Comparison of ENCODE assay signal across 14 cellular contexts in genomic region chr1:111199329-111199728, GRCh38. TPM values are rescaled to one million over a fixed set of nuclear protein-coding genes. Genes with fewer than 3 reads are reported as not detected.
A peak's percentile ranks its signal among the peaks of the same experiment; 100 is the strongest.
DNase-seq lines count a peak whose midpoint lies in the region; ATAC-seq and TF ChIP-seq lines count a peak whose summit lies in the region.
"Had no signal": no experiment of that assay in that cellular context is flagged by ENCODE, and none has a peak within 500 bp of the region (broad histone marks: within the 10 kb centered on the region; RNA-seq: fewer than 3 reads in every experiment).

No MANE protein-coding gene starts in this region.

- ATAC-seq in CD4-positive, CD25-positive, alpha-beta regulatory T cell (ENCODE audit: low read depth in 2 of 2): peak in 1 of 2 donors; percentile 21
- no peak for ATAC-seq in activated naive CD8-positive, alpha-beta T cell treated with anti-CD3 and anti-CD28 coated beads, Interleukin-2, amount 50 U/mL, for 24 hours
- ATAC-seq in HG03045 (IDR thresholded peaks at IDR 0.05; ENCODE audit: unreplicated experiment) (no peak), HG03378 (IDR thresholded peaks at IDR 0.05; ENCODE audit: unreplicated experiment) (no peak)
- ATAC-seq: foreskin keratinocyte had no signal

- H3K4me1 Mint-ChIP-seq in CD4-positive, CD25-positive, alpha-beta regulatory T cell: peaks cover 17 to 86% (median 61%) of the 10 kb centered on the region in 4 donors
- peaks cover 52 to 79% (median 79%) of the 10 kb centered on the region in 3 donors for H3K4me1 Mint-ChIP-seq in IgD-negative memory B cell
- peaks cover 74% of the 10 kb centered on the region for H3K4me1 Mint-ChIP-seq in activated naive CD8-positive, alpha-beta T cell treated with anti-CD3 and anti-CD28 coated beads, Interleukin-2, amount 50 U/mL, for 24 hours
- peaks cover 10% of the 10 kb centered on the region for H3K4me1 Mint-ChIP-seq in HFFc6 (ENCODE audit: low read depth)

- peaks cover 39% of the 10 kb centered on the region for H3K36me3 ChIP-seq in CD4-positive, CD25-positive, alpha-beta regulatory T cell (ENCODE audit: control insufficient read depth, insufficient read depth, low read length)
- H3K36me3 ChIP-seq in neutrophil: peaks cover 48% of the 10 kb centered on the region

- H3K4me3 Mint-ChIP-seq in CD4-positive, CD25-positive, alpha-beta regulatory T cell: peak overlapping the region; percentile 95 to 98 (median 98)
- H3K4me3 Mint-ChIP-seq in IgD-negative memory B cell (peak overlapping the region; percentile 82 to 94 (median 86)), HFFc6 (no peak overlapping the region)
- H3K4me3 Mint-ChIP-seq in activated naive CD8-positive, alpha-beta T cell treated with anti-CD3 and anti-CD28 coated beads, Interleukin-2, amount 50 U/mL, for 24 hours: peak overlapping the region; percentile 96

- H3K4me3 ChIP-seq in CD4-positive, CD25-positive, alpha-beta regulatory T cell (ENCODE audit: low read depth, low read length): peak overlapping the region; percentile 99
- no peak overlapping the region for H3K4me3 ChIP-seq in neutrophil (ENCODE audit: low read depth in 1 of 2, low read length in 1 of 2)

- H3K9me3 ChIP-seq in CD4-positive, CD25-positive, alpha-beta regulatory T cell (ENCODE audit: control insufficient read depth in 2 of 2, low read length in 2 of 2): no peaks in the 10 kb centered on the region
- H3K9me3 ChIP-seq in neutrophil: no peaks in the 10 kb centered on the region
- H3K9me3 ChIP-seq: tibial artery had no signal

- H3K27ac ChIP-seq in CD4-positive, CD25-positive, alpha-beta regulatory T cell (ENCODE audit: insufficient read depth, low read length, poor library complexity, severe bottlenecking): peak overlapping the region; percentile 90
- peak overlapping the region; percentile 99 for H3K27ac ChIP-seq in neutrophil
- H3K27ac ChIP-seq: foreskin keratinocyte, tibial artery had no signal

- H3K27ac Mint-ChIP-seq in CD4-positive, CD25-positive, alpha-beta regulatory T cell: peak overlapping the region; percentile 95 to 99 (median 96)
- H3K27ac Mint-ChIP-seq in IgD-negative memory B cell: peak overlapping the region; percentile 83 to 95 (median 90)
- H3K27ac Mint-ChIP-seq in activated naive CD8-positive, alpha-beta T cell treated with anti-CD3 and anti-CD28 coated beads, Interleukin-2, amount 50 U/mL, for 24 hours: peak overlapping the region; percentile 95
- no peak overlapping the region for H3K27ac Mint-ChIP-seq in HFFc6

- peaks cover 99% of the 10 kb centered on the region for H3K4me1 ChIP-seq in CD4-positive, CD25-positive, alpha-beta regulatory T cell (ENCODE audit: control insufficient read depth, insufficient read depth, low read length, poor library complexity, severe bottlenecking)
- H3K4me1 ChIP-seq in neutrophil (ENCODE audit: control insufficient read depth in 1 of 2, insufficient read depth in 1 of 2, low read depth in 1 of 2, low read length in 1 of 2): peaks cover 46 to 52% of the 10 kb centered on the region in 2 experiments

- H3K9me3 Mint-ChIP-seq in CD4-positive, CD25-positive, alpha-beta regulatory T cell: peaks cover 0 to 1% (median 0%) of the 10 kb centered on the region in 7 donors
- H3K9me3 Mint-ChIP-seq in IgD-negative memory B cell: no peaks in the 10 kb centered on the region
- H3K9me3 Mint-ChIP-seq in activated naive CD8-positive, alpha-beta T cell treated with anti-CD3 and anti-CD28 coated beads, Interleukin-2, amount 50 U/mL, for 24 hours: no peaks in the 10 kb centered on the region
- no peaks in the 10 kb centered on the region for H3K9me3 Mint-ChIP-seq in HFFc6

- peaks cover 52% of the 10 kb centered on the region for H3K36me3 Mint-ChIP-seq in CD4-positive, CD25-positive, alpha-beta regulatory T cell
- H3K36me3 Mint-ChIP-seq in IgD-negative memory B cell (peaks cover 6% of the 10 kb centered on the region), HFFc6 (ENCODE audit: low read depth) (no peaks in the 10 kb centered on the region)
- peaks cover 59% of the 10 kb centered on the region for H3K36me3 Mint-ChIP-seq in activated naive CD8-positive, alpha-beta T cell treated with anti-CD3 and anti-CD28 coated beads, Interleukin-2, amount 50 U/mL, for 24 hours (ENCODE audit: low read depth)

- H3K27me3 Mint-ChIP-seq in CD4-positive, CD25-positive, alpha-beta regulatory T cell: no peaks in the 10 kb centered on the region
- H3K27me3 Mint-ChIP-seq in IgD-negative memory B cell: peaks cover 1% of the 10 kb centered on the region
- H3K27me3 Mint-ChIP-seq in activated naive CD8-positive, alpha-beta T cell treated with anti-CD3 and anti-CD28 coated beads, Interleukin-2, amount 50 U/mL, for 24 hours: no peaks in the 10 kb centered on the region
- peaks cover 1% of the 10 kb centered on the region for H3K27me3 Mint-ChIP-seq in HFFc6 (ENCODE audit: insufficient read depth)

- TF ChIP-seq CTCF in neutrophil (IDR thresholded peaks at IDR 0.05): no peak
- no peak for TF ChIP-seq CTCF in HFFc6 (IDR thresholded peaks at IDR 0.05)

- peak in 1 of 3 donors; percentile 57 for DNase-seq in CD4-positive, CD25-positive, alpha-beta regulatory T cell
- DNase-seq in activated naive CD8-positive, alpha-beta T cell treated with anti-CD3 and anti-CD28 coated beads, Interleukin-2, amount 50 U/mL, for 24 hours: no peak
- DNase-seq in GDM1 (lab: John Stamatoyannopoulos, UW) (no peak), HFFc6 (no peak)
- DNase-seq: foreskin keratinocyte, NCI-H1436 had no signal

- H3K27me3 ChIP-seq in CD4-positive, CD25-positive, alpha-beta regulatory T cell (ENCODE audit: control insufficient read depth, insufficient read depth, low read length): no peaks in the 10 kb centered on the region
- H3K27me3 ChIP-seq in neutrophil: no peaks in the 10 kb centered on the region
- H3K27me3 ChIP-seq: foreskin keratinocyte had no signal

RNA-seq across cellular contexts. Expression of gene DENND2D, which starts 1.1 kb away (rescaled TPM):
- 83.8 TPM for total RNA-seq in CD4-positive, CD25-positive, alpha-beta regulatory T cell
- polyA plus RNA-seq in CD4-positive, CD25-positive, alpha-beta regulatory T cell: 100 to 1,000 TPM in 3 of 4 donors, 10 to 100 TPM in 1; 85.6 to 196 (median 119) TPM
- polyA plus RNA-seq in IgD-negative memory B cell: 107 TPM
- 1 to 10 TPM in 5 of 6 experiments, under 1 TPM in 1; 0.92 to 4.0 (median 3.7) TPM for total RNA-seq in HFFc6 (2021; fragmentation: NEBNext Ultra II Directional; extraction: Animal tissue kit (Norgen Biotek cat#: 25700))
- total RNA-seq: HT1080, osteocyte had no signal

RNA-seq across cellular contexts. Expression of gene CHI3L2, which starts 28.2 kb away (rescaled TPM):
- 5.0 TPM for total RNA-seq in CD4-positive, CD25-positive, alpha-beta regulatory T cell
- polyA plus RNA-seq in CD4-positive, CD25-positive, alpha-beta regulatory T cell: 10 to 100 TPM in 2 of 4 donors, 1 to 10 TPM in 2; 7.6 to 15.8 (median 12.5) TPM
- 14.4 TPM for polyA plus RNA-seq in IgD-negative memory B cell
- under 1 TPM in 3 of 6 experiments, not detected in 3; 0.35 to 0.64 (median 0.57) TPM for total RNA-seq in HFFc6 (2021; fragmentation: NEBNext Ultra II Directional; extraction: Animal tissue kit (Norgen Biotek cat#: 25700))
- total RNA-seq: chondrocyte, osteocyte had no signal

RNA-seq across cellular contexts. Expression of gene CEPT1, which starts 59.3 kb away (rescaled TPM):
- 22.6 TPM for total RNA-seq in CD4-positive, CD25-positive, alpha-beta regulatory T cell
- 10 to 100 TPM; 19.9 to 37.5 (median 27.7) TPM for polyA plus RNA-seq in CD4-positive, CD25-positive, alpha-beta regulatory T cell
- polyA plus RNA-seq in IgD-negative memory B cell: 47.4 TPM
- 10 to 100 TPM; 26.5 to 38.9 (median 33.5) TPM for total RNA-seq in HFFc6 (2021; fragmentation: NEBNext Ultra II Directional; extraction: Animal tissue kit (Norgen Biotek cat#: 25700))

RNA-seq across cellular contexts. Expression of gene DRAM2, which starts 59.4 kb away (rescaled TPM):
- 37.2 TPM for total RNA-seq in CD4-positive, CD25-positive, alpha-beta regulatory T cell
- polyA plus RNA-seq in CD4-positive, CD25-positive, alpha-beta regulatory T cell: 100 to 1,000 TPM in 1 of 4 donors, 10 to 100 TPM in 3; 86.7 to 112 (median 95.9) TPM
- 268 TPM for polyA plus RNA-seq in IgD-negative memory B cell
- 10 to 100 TPM; 23.6 to 32.0 (median 28.9) TPM for total RNA-seq in HFFc6 (2021; fragmentation: NEBNext Ultra II Directional; extraction: Animal tissue kit (Norgen Biotek cat#: 25700))

Comparison
In these comparisons a context has a peak if more than half of its experiments do, and no peak if none do; other contexts are left out.
1. RNA of gene DENND2D, which starts 1.1 kb away (total RNA-seq): 83.8 TPM in CD4-positive, CD25-positive, alpha-beta regulatory T cell (single experiment); 0.92 to 4.0 TPM in HFFc6; every median in the first group is over 10 times any median in the second.